Comparison of ENCODE assay signal across 1 cellular context in the genomic region with DNA sequence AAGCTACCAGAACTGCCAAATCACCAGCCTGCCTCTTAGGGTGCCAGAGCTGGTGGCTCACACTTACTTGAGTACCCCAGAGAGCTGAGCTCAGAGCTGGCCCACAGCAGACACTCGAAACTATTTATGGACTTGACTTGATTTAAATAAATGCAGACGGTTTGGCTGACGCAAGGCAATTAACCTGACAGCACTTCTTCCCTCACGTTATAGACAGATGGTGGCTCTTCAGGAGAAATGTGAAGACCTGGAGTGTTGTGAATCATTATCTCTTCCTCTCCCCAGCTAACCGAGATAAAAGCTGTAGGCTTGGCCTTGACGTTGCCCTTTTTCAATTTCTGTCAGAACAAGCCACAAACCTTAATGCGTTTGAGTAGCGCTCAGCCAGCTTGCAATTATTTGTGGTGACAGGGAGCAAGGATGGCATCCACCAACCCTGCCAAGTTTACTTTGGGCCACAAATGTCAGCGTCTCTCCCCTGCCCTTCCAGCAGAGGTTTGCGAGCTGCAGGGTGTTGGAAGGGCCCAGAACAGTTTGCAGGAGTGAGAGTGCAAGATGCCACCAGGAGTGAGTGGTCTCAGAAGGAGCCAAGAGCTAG.
TF ChIP-seq lines count a peak whose summit lies in the region.

No MANE protein-coding gene starts in this region.

TF ChIP-seq in GM12878, 131 proteins besides CTCF, POLR2A, EP300 and RAD21 (continued from another document):
- TF ChIP-seq RELB (IDR thresholded peaks at IDR 0.05; ENCODE audit: low read depth): no peak
- 0 out of 2 replicates have a peak, but pooled peaks have one; percentile 38 for TF ChIP-seq TBL1XR1 (IDR thresholded peaks at IDR 0.05; ENCODE audit: low read depth, low read length)
- no peak for TF ChIP-seq ZNF592 (IDR thresholded peaks at IDR 0.05)
- TF ChIP-seq NR2C2 (IDR thresholded peaks at IDR 0.05; ENCODE audit: borderline replicate concordance, control insufficient read depth, insufficient read length, low read depth): no peak
- peak; percentile 46; the same call in 1 of the 2 replicates for TF ChIP-seq JUNB (IDR thresholded peaks at IDR 0.05)
- no peak for TF ChIP-seq STAT1 (conservative IDR thresholded peaks at IDR 0.05)
- TF ChIP-seq MAX (IDR thresholded peaks at IDR 0.05; ENCODE audit: low read depth, low read length): no peak
- no peak for TF ChIP-seq POU2F2 (IDR thresholded peaks at IDR 0.05; ENCODE audit: borderline replicate concordance, low read depth, low read length)
- no peak for TF ChIP-seq SIN3A (IDR thresholded peaks at IDR 0.05; ENCODE audit: low read depth, low read length)
- 0 out of 2 replicates have a peak, but pooled peaks have one; percentile 39 for TF ChIP-seq NFIC (IDR thresholded peaks at IDR 0.05; ENCODE audit: low read depth, low read length)
- TF ChIP-seq FOXM1 (IDR thresholded peaks at IDR 0.05; ENCODE audit: low read depth, low read length): no peak
- no peak for TF ChIP-seq NFXL1 (IDR thresholded peaks at IDR 0.05; ENCODE audit: borderline replicate concordance)
- TF ChIP-seq, protein P1, sequence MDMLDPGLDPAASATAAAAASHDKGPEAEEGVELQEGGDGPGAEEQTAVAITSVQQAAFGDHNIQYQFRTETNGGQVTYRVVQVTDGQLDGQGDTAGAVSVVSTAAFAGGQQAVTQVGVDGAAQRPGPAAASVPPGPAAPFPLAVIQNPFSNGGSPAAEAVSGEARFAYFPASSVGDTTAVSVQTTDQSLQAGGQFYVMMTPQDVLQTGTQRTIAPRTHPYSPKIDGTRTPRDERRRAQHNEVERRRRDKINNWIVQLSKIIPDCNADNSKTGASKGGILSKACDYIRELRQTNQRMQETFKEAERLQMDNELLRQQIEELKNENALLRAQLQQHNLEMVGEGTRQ (IDR thresholded peaks at IDR 0.05; ENCODE audit: borderline replicate concordance, low read depth, low read length): no peak
